ENCODE assay signal across 13 cellular contexts in genomic region chr2:127864877-127865276, GRCh38. TPM values are rescaled to one million over a fixed set of nuclear protein-coding genes. Genes with fewer than 3 reads are reported as not detected.
DNase-seq lines count a peak whose midpoint lies in the region; ATAC-seq and TF ChIP-seq lines count a peak whose summit lies in the region.
"Had no signal": no experiment of that assay in that cellular context is flagged by ENCODE, and none has a peak within 500 bp of the region (broad histone marks: within the 10 kb centered on the region; RNA-seq: fewer than 3 reads in every experiment).

No MANE protein-coding gene starts in this region.

- H3K9me3 ChIP-seq in PC-3 (ENCODE audit: low read length) = no peaks in the 10 kb centered on the region
- H3K9me3 ChIP-seq: adrenal gland, spleen had no signal

- BruUV-seq in PC-3 (replicated peaks; lab: Mats Ljungman, UMichigan) = no TSS peak

- H3K27me3 ChIP-seq in PC-3 (ENCODE audit: low read length) = no peaks in the 10 kb centered on the region
- H3K27me3 ChIP-seq: adrenal gland, spleen had no signal

- peaks cover 9% of the 10 kb centered on the region for H3F3A ChIP-seq in PC-3 (ENCODE audit: low read length, unreplicated experiment)

- no peaks in the 10 kb centered on the region for H3K4me1 ChIP-seq in PC-3 (ENCODE audit: insufficient read depth, low read length)

- CTCF ChIA-PET in PC-3 (lab: Charles Lee) = no interaction called here

- ATAC-seq in PC-3 (peak; percentile 46), omental fat pad (ENCODE audit: low FRiP score) (no peak)
- ATAC-seq: naive thymus-derived CD8-positive, alpha-beta T cell had no signal

- peak; percentile 15; the same call in 1 of the 2 replicates for TF ChIP-seq CTCF in 22Rv1 (IDR thresholded peaks at IDR 0.05)
- TF ChIP-seq CTCF in PC-3 (conservative IDR thresholded peaks at IDR 0.05; ENCODE audit: low read depth, low read length) = peak; percentile 33; the same call in 1 of the 2 replicates
- TF ChIP-seq CTCF in fibroblast of mammary gland (conservative IDR thresholded peaks at IDR 0.05; ENCODE audit: control insufficient read depth, insufficient read depth, low read depth, low read length) = no peak
- no peak for TF ChIP-seq CTCF in omental fat pad (IDR thresholded peaks at IDR 0.05)

- H4K20me1 ChIP-seq in PC-3 (ENCODE audit: low read length) = peaks cover 3% of the 10 kb centered on the region; the same call in 1 of the 2 replicates

- peaks cover 58% of the 10 kb centered on the region for H3K36me3 ChIP-seq in PC-3 (ENCODE audit: low read depth, low read length)

- H3K9me2 ChIP-seq in PC-3 (replicated peaks; ENCODE audit: low read length) = no peaks in the 10 kb centered on the region

- H3K4me3 ChIP-seq in PC-3 (ENCODE audit: low read length) = no peak overlapping the region
- no peak overlapping the region for H3K4me3 ChIP-seq in fibroblast of mammary gland (ENCODE audit: control insufficient read depth, low read depth, low read length)
- H3K4me3 ChIP-seq: adrenal gland, spleen had no signal

- POLR2A ChIA-PET in PC-3 (lab: Charles Lee; ENCODE audit: unreplicated experiment) = no interaction called here

- intact Hi-C loops in PC-3 (cut with micrococcal nuclease) = no loop called here

- H2AFZ ChIP-seq in PC-3 (ENCODE audit: low read length) = no peak overlapping the region

- H3K27ac ChIP-seq in 22Rv1 (no peak overlapping the region), PC-3 (ENCODE audit: low read length) (no peak overlapping the region)
- H3K27ac ChIP-seq: adrenal gland had no signal

- H3K4me2 ChIP-seq in PC-3 (ENCODE audit: low read length) = no peak overlapping the region

- no peak overlapping the region for H3K9ac ChIP-seq in PC-3 (ENCODE audit: low read length)

- no peaks in the 10 kb centered on the region; the same call in 1 of the 2 replicates for H3K79me2 ChIP-seq in PC-3 (ENCODE audit: low read length)

- DNase-seq in EL (peak; percentile 31), PC-3 (no peak), fibroblast of mammary gland (ENCODE audit: low read depth) (peak; percentile 49), LoVo (ENCODE audit: low spot score) (no peak), omental fat pad (ENCODE audit: low spot score) (no peak), SKM-1 treated with dmso at 0.1 percent for 144 hours (lab: John Stamatoyannopoulos, UW; ENCODE audit: unreplicated experiment) (no peak), nucleus accumbens (lab: John Stamatoyannopoulos, UW) (no peak)
- DNase-seq: adrenal gland; CD4-positive, alpha-beta T cell; naive thymus-derived CD8-positive, alpha-beta T cell; spleen; T-helper 1 cell had no signal

RNA-seq across cellular contexts. Expression of gene POLR2D, which starts 6.9 kb away (rescaled TPM):
- total RNA-seq in PC-3 (2014; rRNA removed) (23.6 and 25.3 TPM in 2 replicates), omental fat pad (10 to 100 TPM; 10.0 to 21.1 (median 12.8) TPM)

RNA-seq across cellular contexts. Expression of gene AMMECR1L, which starts 20.9 kb away (rescaled TPM):
- total RNA-seq in PC-3 (2014; rRNA removed) (10.9 and 14.6 TPM in 2 replicates), omental fat pad (10 to 100 TPM; 18.3 to 26.1 (median 21.6) TPM)

RNA-seq across cellular contexts. Expression of gene WDR33, which starts 53.9 kb away (rescaled TPM):
- total RNA-seq in PC-3 (2014; rRNA removed) = 31.4 and 31.7 TPM in 2 replicates
- 10 to 100 TPM; 25.8 to 53.3 (median 38.0) TPM for total RNA-seq in omental fat pad

Comparison
In these comparisons a context has a peak if more than half of its experiments do, and no peak if none do; other contexts are left out.
1. CTCF ChIP-seq: peak in 22Rv1 (single experiment) and PC-3 (single experiment); none in fibroblast of mammary gland (single experiment) and omental fat pad (0 of 3).
2. DNase-seq: peak in EL (single experiment) and fibroblast of mammary gland (single experiment); none in PC-3 (single experiment), LoVo (single experiment), omental fat pad (single experiment), SKM-1 treated with dmso at 0.1 percent for 144 hours (single experiment) and nucleus accumbens (0 of 56).